8 cellular contexts compared by ENCODE assay signal in the genomic region with DNA sequence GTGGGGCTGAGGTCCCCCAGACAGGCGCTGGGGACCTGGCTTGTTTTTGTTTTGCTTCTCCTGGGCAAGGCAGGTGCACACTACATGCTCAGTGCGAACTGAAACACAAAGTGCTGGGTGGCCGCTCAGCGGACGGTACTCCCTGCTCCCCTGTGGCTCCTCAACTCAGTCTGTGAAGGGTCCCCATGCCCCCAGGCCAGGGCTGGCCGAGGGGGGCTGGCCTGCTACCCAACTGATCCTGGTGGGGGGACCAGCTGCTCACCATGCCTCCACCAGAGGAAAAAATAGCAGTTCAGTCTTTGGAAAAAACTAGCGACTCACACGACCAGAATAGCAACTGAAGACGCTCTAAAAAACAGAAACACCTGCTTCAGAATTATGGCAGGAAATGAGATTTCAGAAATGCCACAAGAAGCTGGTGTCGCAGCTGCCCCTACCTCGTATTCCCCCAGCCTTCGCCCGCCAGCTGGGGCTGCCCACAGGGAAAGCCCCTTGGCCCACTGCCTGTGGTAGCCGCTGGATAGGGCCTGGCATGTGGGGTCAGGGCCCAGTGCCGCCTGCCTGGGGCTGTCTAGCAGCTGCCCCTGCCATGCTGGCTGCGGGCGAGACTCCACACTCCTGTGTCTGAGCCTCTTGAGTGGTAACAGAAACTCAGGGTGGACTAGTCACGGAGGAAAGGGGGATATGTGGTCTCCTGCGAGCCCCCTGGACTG. TPM values are rescaled to one million over a fixed set of nuclear protein-coding genes. Genes with fewer than 3 reads are reported as not detected.
DNase-seq lines count a peak whose midpoint lies in the region; ATAC-seq and TF ChIP-seq lines count a peak whose summit lies in the region.

No MANE protein-coding gene starts in this region.

- H3K27ac ChIP-seq in SK-N-SH (ENCODE audit: low read depth in 2 of 2, low read length in 1 of 2) = no peak overlapping the region

- 76% methylated on average over 11 of the region's 19 CpGs for WGBS in SK-N-SH (ENCODE audit: low lambda C conversion rate)

- intact Hi-C loops in Right ventricle myocardium superior (cut with DNase I) = no loop called here

- H3K36me3 ChIP-seq in SK-N-SH (replicated peaks in 1 of 2; ENCODE audit: control insufficient read depth in 1 of 2, insufficient read depth in 2 of 2, low read length in 1 of 2) (no peaks in the 10 kb centered on the region), HAP-1 (replicated peaks) (no peaks in the 10 kb centered on the region)

- H3K9me3 ChIP-seq in SK-N-SH (no peaks in the 10 kb centered on the region), HAP-1 (no peaks in the 10 kb centered on the region)

- no peak overlapping the region for H3K4me2 ChIP-seq in SK-N-SH

- no peak for ATAC-seq in SK-N-SH treated with all-trans-retinoic acid at 6 μM for 48 hours
- ATAC-seq in HG03457 (IDR thresholded peaks at IDR 0.05; ENCODE audit: unreplicated experiment) = peak; percentile 69
- ATAC-seq in Right ventricle myocardium superior (ENCODE audit: poor library complexity) = no peak

- H2AFZ ChIP-seq in SK-N-SH (ENCODE audit: low read depth) = no peak overlapping the region

- POLR2A ChIA-PET in SK-N-SH (lab: Yijun Ruan, JAX) = no interaction called here

- no peak overlapping the region for H3K4me3 ChIP-seq in SK-N-SH (ENCODE audit: low read depth in 2 of 2, low read length in 1 of 2)
- H3K4me3 ChIP-seq in HAP-1 = no peak overlapping the region

- H4K20me1 ChIP-seq in SK-N-SH (ENCODE audit: insufficient read depth) = no peaks in the 10 kb centered on the region

- no peak for TF ChIP-seq EP300 in SK-N-SH (IDR thresholded peaks at IDR 0.05; ENCODE audit: borderline replicate concordance in 1 of 2, low read depth in 1 of 2, low read length in 1 of 2)

- CTCF ChIA-PET in SK-N-SH (lab: Yijun Ruan, JAX) = interaction anchor here (0.5 kb wide), 1 partner anchor 1574 kb away, joined by 3 read pairs; no protein-coding TSS in a partner anchor

- H3F3A ChIP-seq in SK-N-SH (replicated peaks; ENCODE audit: insufficient read depth) = no peaks in the 10 kb centered on the region

- no peaks in the 10 kb centered on the region for H3K27me3 ChIP-seq in SK-N-SH (ENCODE audit: insufficient read depth)
- no peaks in the 10 kb centered on the region for H3K27me3 ChIP-seq in HAP-1 (ENCODE audit: low read depth)

- H3K4me1 ChIP-seq in SK-N-SH (ENCODE audit: control insufficient read depth in 1 of 2, insufficient read depth in 2 of 2, low read depth in 1 of 2, low read length in 1 of 2) = peaks cover 0 to 6% of the 10 kb centered on the region in 2 experiments; a peak in 1 of 4 replicates
- no peaks in the 10 kb centered on the region for H3K4me1 ChIP-seq in HAP-1

- in situ Hi-C loops in HAP-1 (cut with MboI; ENCODE audit: low sequenced_read_pairs) = no loop called here

- no peak for TF ChIP-seq CTCF in SK-N-SH (IDR thresholded peaks at IDR 0.05)

- H3K9me2 ChIP-seq in SK-N-SH = 0 out of 2 replicates have a peak, but pooled peaks cover 3% of the 10 kb centered on the region

- H3K79me2 ChIP-seq in SK-N-SH (ENCODE audit: insufficient read depth) = no peaks in the 10 kb centered on the region

- TF ChIP-seq RAD21 in SK-N-SH (IDR thresholded peaks at IDR 0.05; ENCODE audit: low read length) = no peak

- peak; percentile 35 for DNase-seq in SK-N-SH
- DNase-seq in activated T-cell treated with anti-CD3 and anti-CD28 coated beads, Interleukin-2, amount 50 U/mL, for 1 hour = peak; percentile 58
- DNase-seq in stimulated activated CD4-positive, alpha-beta T cell treated with anti-CD3 and anti-CD28 coated beads, Interleukin-15, amount 100 ng/mL, for 24 hours = peak; percentile 62
- DNase-seq in HAP-1 (ENCODE audit: low spot score in 2 of 2) = no peak
- DNase-seq in Right ventricle myocardium superior = no peak
- no peak for DNase-seq in cerebellar nuclear complex (lab: John Stamatoyannopoulos, UW)

- no peak overlapping the region for H3K9ac ChIP-seq in SK-N-SH

TF ChIP-seq in SK-N-SH, 30 proteins besides CTCF, POLR2A, EP300 and RAD21:
- no peak for TF ChIP-seq GATA2 (CRISPR knock-in tag; IDR thresholded peaks at IDR 0.05)
- TF ChIP-seq TEAD4 (IDR thresholded peaks at IDR 0.05; ENCODE audit: borderline replicate concordance, insufficient read depth) = no peak
- TF ChIP-seq GABPA (IDR thresholded peaks at IDR 0.05; ENCODE audit: low read depth) = no peak
- TF ChIP-seq POLR2AphosphoS5 (IDR thresholded peaks at IDR 0.05; ENCODE audit: low read depth, low read length) = no peak
- TF ChIP-seq EZH2phosphoT487 (IDR thresholded peaks at IDR 0.05; ENCODE audit: borderline replicate concordance, low read depth) = no peak
- no peak for TF ChIP-seq TAF1 (IDR thresholded peaks at IDR 0.05; ENCODE audit: borderline replicate concordance, low read depth, low read length)
- TF ChIP-seq NFIC (IDR thresholded peaks at IDR 0.05; ENCODE audit: borderline replicate concordance) = no peak
- TF ChIP-seq RCOR1 (IDR thresholded peaks at IDR 0.05; ENCODE audit: low read length) = no peak
- no peak for TF ChIP-seq MXI1 (IDR thresholded peaks at IDR 0.05; ENCODE audit: low read depth, low read length)
- no peak for TF ChIP-seq FOXJ3 (CRISPR knock-in tag; IDR thresholded peaks at IDR 0.05)
- TF ChIP-seq RFX5 (IDR thresholded peaks at IDR 0.05; ENCODE audit: low read length) = no peak

TF ChIP-seq in SK-N-SH treated with all-trans-retinoic acid at 6 μM for 48 hours, 23 proteins besides CTCF, POLR2A, EP300 and RAD21:
- TF ChIP-seq, protein P1, sequence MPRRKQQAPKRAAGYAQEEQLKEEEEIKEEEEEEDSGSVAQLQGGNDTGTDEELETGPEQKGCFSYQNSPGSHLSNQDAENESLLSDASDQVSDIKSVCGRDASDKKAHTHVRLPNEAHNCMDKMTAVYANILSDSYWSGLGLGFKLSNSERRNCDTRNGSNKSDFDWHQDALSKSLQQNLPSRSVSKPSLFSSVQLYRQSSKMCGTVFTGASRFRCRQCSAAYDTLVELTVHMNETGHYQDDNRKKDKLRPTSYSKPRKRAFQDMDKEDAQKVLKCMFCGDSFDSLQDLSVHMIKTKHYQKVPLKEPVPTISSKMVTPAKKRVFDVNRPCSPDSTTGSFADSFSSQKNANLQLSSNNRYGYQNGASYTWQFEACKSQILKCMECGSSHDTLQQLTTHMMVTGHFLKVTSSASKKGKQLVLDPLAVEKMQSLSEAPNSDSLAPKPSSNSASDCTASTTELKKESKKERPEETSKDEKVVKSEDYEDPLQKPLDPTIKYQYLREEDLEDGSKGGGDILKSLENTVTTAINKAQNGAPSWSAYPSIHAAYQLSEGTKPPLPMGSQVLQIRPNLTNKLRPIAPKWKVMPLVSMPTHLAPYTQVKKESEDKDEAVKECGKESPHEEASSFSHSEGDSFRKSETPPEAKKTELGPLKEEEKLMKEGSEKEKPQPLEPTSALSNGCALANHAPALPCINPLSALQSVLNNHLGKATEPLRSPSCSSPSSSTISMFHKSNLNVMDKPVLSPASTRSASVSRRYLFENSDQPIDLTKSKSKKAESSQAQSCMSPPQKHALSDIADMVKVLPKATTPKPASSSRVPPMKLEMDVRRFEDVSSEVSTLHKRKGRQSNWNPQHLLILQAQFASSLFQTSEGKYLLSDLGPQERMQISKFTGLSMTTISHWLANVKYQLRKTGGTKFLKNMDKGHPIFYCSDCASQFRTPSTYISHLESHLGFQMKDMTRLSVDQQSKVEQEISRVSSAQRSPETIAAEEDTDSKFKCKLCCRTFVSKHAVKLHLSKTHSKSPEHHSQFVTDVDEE (CRISPR knock-in tag; IDR thresholded peaks at IDR 0.05) = no peak
- no peak for TF ChIP-seq TOX (CRISPR knock-in tag; IDR thresholded peaks at IDR 0.05; ENCODE audit: borderline replicate concordance)
- TF ChIP-seq, protein P2, sequence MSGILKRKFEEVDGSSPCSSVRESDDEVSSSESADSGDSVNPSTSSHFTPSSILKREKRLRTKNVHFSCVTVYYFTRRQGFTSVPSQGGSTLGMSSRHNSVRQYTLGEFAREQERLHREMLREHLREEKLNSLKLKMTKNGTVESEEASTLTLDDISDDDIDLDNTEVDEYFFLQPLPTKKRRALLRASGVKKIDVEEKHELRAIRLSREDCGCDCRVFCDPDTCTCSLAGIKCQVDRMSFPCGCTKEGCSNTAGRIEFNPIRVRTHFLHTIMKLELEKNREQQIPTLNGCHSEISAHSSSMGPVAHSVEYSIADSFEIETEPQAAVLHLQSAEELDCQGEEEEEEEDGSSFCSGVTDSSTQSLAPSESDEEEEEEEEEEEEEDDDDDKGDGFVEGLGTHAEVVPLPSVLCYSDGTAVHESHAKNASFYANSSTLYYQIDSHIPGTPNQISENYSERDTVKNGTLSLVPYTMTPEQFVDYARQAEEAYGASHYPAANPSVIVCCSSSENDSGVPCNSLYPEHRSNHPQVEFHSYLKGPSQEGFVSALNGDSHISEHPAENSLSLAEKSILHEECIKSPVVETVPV (CRISPR knock-in tag; IDR thresholded peaks at IDR 0.05) = no peak
- no peak for TF ChIP-seq BACH2 (CRISPR knock-in tag; IDR thresholded peaks at IDR 0.05; ENCODE audit: borderline replicate concordance)
- no peak for TF ChIP-seq ZC3H10 (CRISPR knock-in tag; IDR thresholded peaks at IDR 0.05)
- TF ChIP-seq ZNF70 (CRISPR knock-in tag; IDR thresholded peaks at IDR 0.05) = no peak
- no peak for TF ChIP-seq TCF4 (CRISPR knock-in tag; IDR thresholded peaks at IDR 0.05; ENCODE audit: borderline replicate concordance)

RNA-seq across cellular contexts. Expression of a gene that starts 43.7 kb away (rescaled TPM):
- polyA plus RNA-seq in SK-N-SH (2012; rRNA removed) = 25.1 and 29.9 TPM in 2 replicates
- polyA plus RNA-seq in SK-N-SH (2012; cell fraction: cytosol; rRNA removed) = 28.4 and 29.5 TPM in 2 replicates
- polyA plus RNA-seq in SK-N-SH (2012; cell fraction: nucleus; rRNA removed) = 9.1 and 20.1 TPM in 2 replicates
- total RNA-seq in Right ventricle myocardium superior = 16.4 TPM

Comparison
In these comparisons a context has a peak if more than half of its experiments do, and no peak if none do; other contexts are left out.
1. DNase-seq: peak in SK-N-SH (single experiment), activated T-cell treated with anti-CD3 and anti-CD28 coated beads, Interleukin-2, amount 50 U/mL, for 1 hour (single experiment) and stimulated activated CD4-positive, alpha-beta T cell treated with anti-CD3 and anti-CD28 coated beads, Interleukin-15, amount 100 ng/mL, for 24 hours (single experiment); none in HAP-1 (0 of 2), Right ventricle myocardium superior (single experiment) and cerebellar nuclear complex (0 of 2).